27 cellular contexts compared by ENCODE assay signal in genomic region chr3:161691677-161692076, GRCh38.
"Had no signal": no experiment of that assay in that cellular context is flagged by ENCODE, and none has a peak within 500 bp of the region (broad histone marks: within the 10 kb centered on the region; RNA-seq: fewer than 3 reads in every experiment).

No MANE protein-coding gene starts in this region.

- H3K36me3 Mint-ChIP-seq: memory B cell; naive B cell; natural killer cell treated with Interleukin-12 subunit alpha and Interleukin-12 subunit beta and Interleukin-15 and Interleukin-18, amount 100 ng/mL, for 72 hours; stimulated activated naive B cell treated with anti-CD40 and anti-IgM and Interleukin-4, amounts not matched to agents 10 μg/mL and 1 μg/mL and 100 μg/mL, for 72 hours had no signal

- H3K27ac Mint-ChIP-seq: memory B cell; naive B cell; natural killer cell treated with Interleukin-12 subunit alpha and Interleukin-12 subunit beta and Interleukin-15 and Interleukin-18, amount 100 ng/mL, for 72 hours; progenitor cell of endocrine pancreas; stimulated activated naive B cell treated with anti-CD40 and anti-IgM and Interleukin-4, amounts not matched to agents 10 μg/mL and 1 μg/mL and 100 μg/mL, for 72 hours; stimulated activated naive CD8-positive, alpha-beta T cell treated with anti-CD3 and anti-CD28 coated beads, Interleukin-15, Interleukin-2, amounts not matched to agents 100 ng/mL and 50 ng/mL, for 24 hours had no signal

- H3K4me1 ChIP-seq: esophagus muscularis mucosa, foreskin keratinocyte, gastroesophageal sphincter, heart left ventricle, pancreas, right lobe of liver, tibial nerve, upper lobe of left lung had no signal

- H3K4me3 Mint-ChIP-seq: memory B cell; naive B cell; natural killer cell treated with Interleukin-12 subunit alpha and Interleukin-12 subunit beta and Interleukin-15 and Interleukin-18, amount 100 ng/mL, for 72 hours; neural crest cell; stimulated activated naive B cell treated with anti-CD40 and anti-IgM and Interleukin-4, amounts not matched to agents 10 μg/mL and 1 μg/mL and 100 μg/mL, for 72 hours; stimulated activated naive CD8-positive, alpha-beta T cell treated with anti-CD3 and anti-CD28 coated beads, Interleukin-15, Interleukin-2, amounts not matched to agents 100 ng/mL and 50 ng/mL, for 24 hours had no signal

- DNase-seq: dermis blood vessel endothelial cell; effector memory CD4-positive, alpha-beta T cell; foreskin keratinocyte; heart left ventricle; kidney; mucosa of descending colon; naive B cell; pancreas; right lobe of liver; small intestine; stimulated activated CD4-positive, alpha-beta T cell treated with anti-CD3 and anti-CD28 coated beads, Interleukin-15, amount 100 ng/mL, for 24 hours; stimulated activated CD4-positive, alpha-beta T cell treated with anti-CD3 and anti-CD28 coated beads, Interleukin-2, amount 100 ng/mL, for 48 hours; stimulated activated naive B cell treated with anti-CD40 and anti-IgM and Interleukin-4, amounts not matched to agents 10 μg/mL and 1 μg/mL and 100 μg/mL, for 72 hours; upper lobe of left lung had no signal

- H3K9me3 Mint-ChIP-seq: natural killer cell treated with Interleukin-12 subunit alpha and Interleukin-12 subunit beta and Interleukin-15 and Interleukin-18, amount 100 ng/mL, for 72 hours; stimulated activated naive B cell treated with anti-CD40 and anti-IgM and Interleukin-4, amounts not matched to agents 10 μg/mL and 1 μg/mL and 100 μg/mL, for 72 hours; stimulated activated naive CD8-positive, alpha-beta T cell treated with anti-CD3 and anti-CD28 coated beads, Interleukin-15, Interleukin-2, amounts not matched to agents 100 ng/mL and 50 ng/mL, for 24 hours had no signal

- H3K4me3 ChIP-seq: esophagus muscularis mucosa, gastroesophageal sphincter, heart left ventricle, hepatocyte, lung, mucosa of descending colon, pancreas, right lobe of liver, thoracic aorta, tibial nerve, upper lobe of left lung had no signal

- H3K27me3 Mint-ChIP-seq: memory B cell; naive B cell; natural killer cell treated with Interleukin-12 subunit alpha and Interleukin-12 subunit beta and Interleukin-15 and Interleukin-18, amount 100 ng/mL, for 72 hours; progenitor cell of endocrine pancreas; stimulated activated naive B cell treated with anti-CD40 and anti-IgM and Interleukin-4, amounts not matched to agents 10 μg/mL and 1 μg/mL and 100 μg/mL, for 72 hours; stimulated activated naive CD8-positive, alpha-beta T cell treated with anti-CD3 and anti-CD28 coated beads, Interleukin-15, Interleukin-2, amounts not matched to agents 100 ng/mL and 50 ng/mL, for 24 hours had no signal

- H3K27me3 ChIP-seq: esophagus muscularis mucosa, foreskin keratinocyte, gastroesophageal sphincter, heart left ventricle, hepatocyte, neutrophil, pancreas, right lobe of liver, tibial nerve, upper lobe of left lung had no signal

- H3K9me3 ChIP-seq: esophagus muscularis mucosa, gastroesophageal sphincter, mucosa of descending colon, neutrophil, pancreas, right lobe of liver, thoracic aorta, tibial nerve, upper lobe of left lung had no signal

- H3K4me1 Mint-ChIP-seq: memory B cell; naive B cell; neural crest cell; stimulated activated naive B cell treated with anti-CD40 and anti-IgM and Interleukin-4, amounts not matched to agents 10 μg/mL and 1 μg/mL and 100 μg/mL, for 72 hours had no signal

- H3K79me2 ChIP-seq: hepatocyte had no signal

- H3K27ac ChIP-seq: esophagus muscularis mucosa, foreskin keratinocyte, gastroesophageal sphincter, heart left ventricle, hepatocyte, neutrophil, pancreas, right lobe of liver, thoracic aorta, tibial nerve, upper lobe of left lung had no signal

- H2AFZ ChIP-seq: hepatocyte had no signal

- H3K4me2 ChIP-seq: hepatocyte had no signal

- ATAC-seq: foreskin keratinocyte; gastroesophageal sphincter; heart left ventricle; left lobe of liver; mucosa of descending colon; natural killer cell treated with Interleukin-12 subunit alpha and Interleukin-12 subunit beta and Interleukin-15 and Interleukin-18, amount 100 ng/mL, for 72 hours; pancreas; right lobe of liver had no signal
